1 cellular context compared by ENCODE assay signal in genomic region chr6:166005846-166006592, GRCh38.
TF ChIP-seq lines count a peak whose summit lies in the region.

No MANE protein-coding gene starts in this region.

TF ChIP-seq in HEK293, 187 proteins besides CTCF, POLR2A, EP300 and RAD21 (continued from another document and continues in another):
- TF ChIP-seq ZSCAN18 (tag by site-specific recombination; IDR thresholded peaks at IDR 0.05) (no peak), ZNF830 (tag by site-specific recombination; IDR thresholded peaks at IDR 0.05; ENCODE audit: low read depth) (no peak), WT1 (tag by site-specific recombination; IDR thresholded peaks at IDR 0.05) (peak; percentile 82), MZF1 (tag by site-specific recombination; IDR thresholded peaks at IDR 0.05; ENCODE audit: borderline replicate concordance) (no peak), ZNF112 (tag by site-specific recombination; IDR thresholded peaks at IDR 0.05) (no peak), ZNF658 (tag by site-specific recombination; IDR thresholded peaks at IDR 0.05) (no peak), ZNF621 (tag by site-specific recombination; IDR thresholded peaks at IDR 0.05) (no peak), ZNF837 (tag by site-specific recombination; IDR thresholded peaks at IDR 0.05) (no peak), PRDM1 (tag by site-specific recombination; IDR thresholded peaks at IDR 0.05) (no peak), ZNF843 (tag by site-specific recombination; IDR thresholded peaks at IDR 0.05) (peak; percentile 74; the same call in 1 of the 2 replicates), OVOL3 (tag by site-specific recombination; IDR thresholded peaks at IDR 0.05) (peak; percentile 97), ZNF670 (tag by site-specific recombination; IDR thresholded peaks at IDR 0.05; ENCODE audit: low read depth) (no peak), PATZ1 (tag by site-specific recombination; IDR thresholded peaks at IDR 0.05) (peak; percentile 43; the same call in 1 of the 2 replicates), ZFP41 (tag by site-specific recombination; IDR thresholded peaks at IDR 0.05; ENCODE audit: borderline replicate concordance) (no peak), ZNF560 (tag by site-specific recombination; IDR thresholded peaks at IDR 0.05; ENCODE audit: borderline replicate concordance) (no peak), ZNF514 (tag by site-specific recombination; IDR thresholded peaks at IDR 0.05) (no peak), ZNF629 (tag by site-specific recombination; IDR thresholded peaks at IDR 0.05) (peak; percentile 97), ZNF223 (tag by site-specific recombination; IDR thresholded peaks at IDR 0.05) (no peak), ZNF311 (tag by site-specific recombination; IDR thresholded peaks at IDR 0.05; ENCODE audit: borderline replicate concordance) (no peak), ZNF610 (tag by site-specific recombination; IDR thresholded peaks at IDR 0.05; ENCODE audit: borderline replicate concordance) (0 out of 2 replicates have a peak, but pooled peaks have one; percentile 57), GLIS2 (tag by site-specific recombination; IDR thresholded peaks at IDR 0.05) (peak; percentile 88), ZSCAN23 (tag by site-specific recombination; IDR thresholded peaks at IDR 0.05) (0 out of 2 replicates have a peak, but pooled peaks have one; percentile 62), ZNF585B (tag by site-specific recombination; IDR thresholded peaks at IDR 0.05) (no peak), ZBTB6 (tag by site-specific recombination; IDR thresholded peaks at IDR 0.05) (no peak), ZNF398 (tag by site-specific recombination; IDR thresholded peaks at IDR 0.05) (peak; percentile 84), ZNF350 (tag by site-specific recombination; IDR thresholded peaks at IDR 0.05) (no peak), REPIN1 (tag by site-specific recombination; IDR thresholded peaks at IDR 0.05; ENCODE audit: low read depth) (no peak), PBX3 (CRISPR knock-in tag; IDR thresholded peaks at IDR 0.05) (no peak), ZNF202 (tag by site-specific recombination; IDR thresholded peaks at IDR 0.05; ENCODE audit: borderline replicate concordance) (no peak), GLI2 (tag by site-specific recombination; IDR thresholded peaks at IDR 0.05; ENCODE audit: borderline replicate concordance, low read depth) (0 out of 2 replicates have a peak, but pooled peaks have one; percentile 29), ZNF529 (tag by site-specific recombination; IDR thresholded peaks at IDR 0.05; ENCODE audit: insufficient replicate concordance) (no peak), ZNF677 (tag by site-specific recombination; IDR thresholded peaks at IDR 0.05) (no peak), ZNF132 (tag by site-specific recombination; IDR thresholded peaks at IDR 0.05; ENCODE audit: borderline replicate concordance) (no peak), ZNF274 (IDR thresholded peaks at IDR 0.05; ENCODE audit: low read length) (no peak), ZNF274 (tag by site-specific recombination; IDR thresholded peaks at IDR 0.05; ENCODE audit: borderline replicate concordance) (no peak), ZNF26 (tag by site-specific recombination; IDR thresholded peaks at IDR 0.05) (no peak), ZNF169 (tag by site-specific recombination; IDR thresholded peaks at IDR 0.05) (no peak), ZNF366 (tag by site-specific recombination; conservative IDR thresholded peaks at IDR 0.05) (peak; percentile 96)
- TF ChIP-seq, protein P1, sequence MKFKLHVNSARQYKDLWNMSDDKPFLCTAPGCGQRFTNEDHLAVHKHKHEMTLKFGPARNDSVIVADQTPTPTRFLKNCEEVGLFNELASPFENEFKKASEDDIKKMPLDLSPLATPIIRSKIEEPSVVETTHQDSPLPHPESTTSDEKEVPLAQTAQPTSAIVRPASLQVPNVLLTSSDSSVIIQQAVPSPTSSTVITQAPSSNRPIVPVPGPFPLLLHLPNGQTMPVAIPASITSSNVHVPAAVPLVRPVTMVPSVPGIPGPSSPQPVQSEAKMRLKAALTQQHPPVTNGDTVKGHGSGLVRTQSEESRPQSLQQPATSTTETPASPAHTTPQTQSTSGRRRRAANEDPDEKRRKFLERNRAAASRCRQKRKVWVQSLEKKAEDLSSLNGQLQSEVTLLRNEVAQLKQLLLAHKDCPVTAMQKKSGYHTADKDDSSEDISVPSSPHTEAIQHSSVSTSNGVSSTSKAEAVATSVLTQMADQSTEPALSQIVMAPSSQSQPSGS (tag by site-specific recombination; IDR thresholded peaks at IDR 0.05; ENCODE audit: low read depth): no peak
- TF ChIP-seq, protein P2, sequence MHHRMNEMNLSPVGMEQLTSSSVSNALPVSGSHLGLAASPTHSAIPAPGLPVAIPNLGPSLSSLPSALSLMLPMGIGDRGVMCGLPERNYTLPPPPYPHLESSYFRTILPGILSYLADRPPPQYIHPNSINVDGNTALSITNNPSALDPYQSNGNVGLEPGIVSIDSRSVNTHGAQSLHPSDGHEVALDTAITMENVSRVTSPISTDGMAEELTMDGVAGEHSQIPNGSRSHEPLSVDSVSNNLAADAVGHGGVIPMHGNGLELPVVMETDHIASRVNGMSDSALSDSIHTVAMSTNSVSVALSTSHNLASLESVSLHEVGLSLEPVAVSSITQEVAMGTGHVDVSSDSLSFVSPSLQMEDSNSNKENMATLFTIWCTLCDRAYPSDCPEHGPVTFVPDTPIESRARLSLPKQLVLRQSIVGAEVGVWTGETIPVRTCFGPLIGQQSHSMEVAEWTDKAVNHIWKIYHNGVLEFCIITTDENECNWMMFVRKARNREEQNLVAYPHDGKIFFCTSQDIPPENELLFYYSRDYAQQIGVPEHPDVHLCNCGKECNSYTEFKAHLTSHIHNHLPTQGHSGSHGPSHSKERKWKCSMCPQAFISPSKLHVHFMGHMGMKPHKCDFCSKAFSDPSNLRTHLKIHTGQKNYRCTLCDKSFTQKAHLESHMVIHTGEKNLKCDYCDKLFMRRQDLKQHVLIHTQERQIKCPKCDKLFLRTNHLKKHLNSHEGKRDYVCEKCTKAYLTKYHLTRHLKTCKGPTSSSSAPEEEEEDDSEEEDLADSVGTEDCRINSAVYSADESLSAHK (tag by site-specific recombination; IDR thresholded peaks at IDR 0.05): peak; percentile 58
- TF ChIP-seq, protein P3, sequence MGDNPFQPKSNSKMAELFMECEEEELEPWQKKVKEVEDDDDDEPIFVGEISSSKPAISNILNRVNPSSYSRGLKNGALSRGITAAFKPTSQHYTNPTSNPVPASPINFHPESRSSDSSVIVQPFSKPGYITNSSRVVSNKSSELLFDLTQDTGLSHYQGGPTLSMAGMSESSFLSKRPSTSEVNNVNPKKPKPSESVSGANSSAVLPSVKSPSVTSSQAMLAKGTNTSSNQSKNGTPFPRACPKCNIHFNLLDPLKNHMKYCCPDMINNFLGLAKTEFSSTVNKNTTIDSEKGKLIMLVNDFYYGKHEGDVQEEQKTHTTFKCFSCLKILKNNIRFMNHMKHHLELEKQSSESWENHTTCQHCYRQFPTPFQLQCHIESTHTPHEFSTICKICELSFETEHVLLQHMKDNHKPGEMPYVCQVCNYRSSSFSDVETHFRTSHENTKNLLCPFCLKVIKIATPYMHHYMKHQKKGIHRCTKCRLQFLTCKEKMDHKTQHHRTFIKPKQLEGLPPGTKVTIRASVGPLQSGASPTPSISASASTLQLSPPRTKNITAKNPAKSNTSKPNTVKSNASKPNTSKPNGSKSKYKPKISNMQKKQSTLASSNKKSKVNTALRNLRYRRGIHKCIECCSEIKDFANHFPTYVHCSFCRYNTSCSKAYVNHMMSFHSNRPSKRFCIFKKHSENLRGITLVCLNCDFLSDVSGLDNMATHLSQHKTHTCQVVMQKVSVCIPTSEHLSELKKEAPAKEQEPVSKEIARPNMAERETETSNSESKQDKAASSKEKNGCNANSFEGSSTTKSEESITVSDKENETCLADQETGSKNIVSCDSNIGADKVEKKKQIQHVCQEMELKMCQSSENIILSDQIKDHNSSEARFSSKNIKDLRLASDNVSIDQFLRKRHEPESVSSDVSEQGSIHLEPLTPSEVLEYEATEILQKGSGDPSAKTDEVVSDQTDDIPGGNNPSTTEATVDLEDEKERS (tag by site-specific recombination; IDR thresholded peaks at IDR 0.05): no peak
- TF ChIP-seq, protein P4, sequence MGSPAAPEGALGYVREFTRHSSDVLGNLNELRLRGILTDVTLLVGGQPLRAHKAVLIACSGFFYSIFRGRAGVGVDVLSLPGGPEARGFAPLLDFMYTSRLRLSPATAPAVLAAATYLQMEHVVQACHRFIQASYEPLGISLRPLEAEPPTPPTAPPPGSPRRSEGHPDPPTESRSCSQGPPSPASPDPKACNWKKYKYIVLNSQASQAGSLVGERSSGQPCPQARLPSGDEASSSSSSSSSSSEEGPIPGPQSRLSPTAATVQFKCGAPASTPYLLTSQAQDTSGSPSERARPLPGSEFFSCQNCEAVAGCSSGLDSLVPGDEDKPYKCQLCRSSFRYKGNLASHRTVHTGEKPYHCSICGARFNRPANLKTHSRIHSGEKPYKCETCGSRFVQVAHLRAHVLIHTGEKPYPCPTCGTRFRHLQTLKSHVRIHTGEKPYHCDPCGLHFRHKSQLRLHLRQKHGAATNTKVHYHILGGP (tag by site-specific recombination; IDR thresholded peaks at IDR 0.05): no peak
- TF ChIP-seq, protein P5, sequence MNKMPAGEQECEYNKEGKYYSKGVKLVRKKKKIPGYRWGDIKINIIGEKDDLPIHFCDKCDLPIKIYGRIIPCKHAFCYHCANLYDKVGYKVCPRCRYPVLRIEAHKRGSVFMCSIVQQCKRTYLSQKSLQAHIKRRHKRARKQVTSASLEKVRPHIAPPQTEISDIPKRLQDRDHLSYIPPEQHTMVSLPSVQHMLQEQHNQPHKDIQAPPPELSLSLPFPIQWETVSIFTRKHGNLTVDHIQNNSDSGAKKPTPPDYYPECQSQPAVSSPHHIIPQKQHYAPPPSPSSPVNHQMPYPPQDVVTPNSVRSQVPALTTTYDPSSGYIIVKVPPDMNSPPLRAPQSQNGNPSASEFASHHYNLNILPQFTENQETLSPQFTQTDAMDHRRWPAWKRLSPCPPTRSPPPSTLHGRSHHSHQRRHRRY (tag by site-specific recombination; IDR thresholded peaks at IDR 0.05): no peak
